In genomic region chr7:151168022-151168786, GRCh38 we compare ENCODE assay signal across 8 cellular contexts. TPM values are rescaled to one million over a fixed set of nuclear protein-coding genes. Genes with fewer than 3 reads are reported as not detected.
DNase-seq lines count a peak whose midpoint lies in the region; ATAC-seq, FAIRE-seq and TF ChIP-seq lines count a peak whose summit lies in the region.

No MANE protein-coding gene starts in this region.

- H3K36me3 ChIP-seq in KMS-11 (ENCODE audit: insufficient read depth) (no peaks in the 10 kb centered on the region), mucosa of rectum (ENCODE audit: control insufficient read depth in 2 of 2, insufficient read depth in 2 of 2, low read length in 2 of 2) (no peaks in the 10 kb centered on the region)

- H4K20me1 ChIP-seq in KMS-11 (ENCODE audit: insufficient read depth): no peaks in the 10 kb centered on the region

- no peak overlapping the region for H3K27ac Mint-ChIP-seq in activated CD4-positive, alpha-beta T cell treated with anti-CD3 and anti-CD28 coated beads, Interleukin-2, amount 10 ng/mL, durations not matched to agents 24 days and 14 days
- H3K27ac Mint-ChIP-seq in stimulated activated naive CD8-positive, alpha-beta T cell treated with anti-CD3 and anti-CD28 coated beads, Interleukin-15, amount 100 ng/mL, for 72 hours: no peak overlapping the region

- intact Hi-C loops in activated CD4-positive, alpha-beta T cell treated with anti-CD3 and anti-CD28 coated beads, Interleukin-2, amount 10 ng/mL, durations not matched to agents 24 days and 14 days (cut with micrococcal nuclease): loop anchor here (2.0 kb wide), 1 partner anchor 77 kb away; no protein-coding TSS in a partner anchor

- peak; percentile 90 for ATAC-seq in stimulated activated naive CD8-positive, alpha-beta T cell treated with anti-CD3 and anti-CD28 coated beads, Interleukin-15, amount 100 ng/mL, for 72 hours
- no peak for ATAC-seq in HG02763 (IDR thresholded peaks at IDR 0.05; ENCODE audit: unreplicated experiment)

- H3K4me3 Mint-ChIP-seq in activated CD4-positive, alpha-beta T cell treated with anti-CD3 and anti-CD28 coated beads, Interleukin-2, amount 10 ng/mL, durations not matched to agents 24 days and 14 days: peak overlapping the region; percentile 74
- peak overlapping the region; percentile 69 to 83 for H3K4me3 Mint-ChIP-seq in stimulated activated naive CD8-positive, alpha-beta T cell treated with anti-CD3 and anti-CD28 coated beads, Interleukin-15, amount 100 ng/mL, for 72 hours

- peak overlapping the region; percentile 44 for H3K4me2 ChIP-seq in KMS-11

- H3K4me3 ChIP-seq in KMS-11 (IDR thresholded peaks at IDR 0.05; ENCODE audit: insufficient read depth, low read depth, low read length) (no peak overlapping the region), mucosa of rectum (ENCODE audit: low read length in 2 of 2) (peak overlapping the region; percentile 13 to 48)

- H3K27ac ChIP-seq in KMS-11: no peak overlapping the region
- H3K27ac ChIP-seq in mucosa of rectum (ENCODE audit: low read depth in 2 of 2, low read length in 2 of 2): no peak overlapping the region

- no peaks in the 10 kb centered on the region for H3K9me3 ChIP-seq in mucosa of rectum (ENCODE audit: control insufficient read depth in 2 of 2, low read length in 2 of 2)

- peak; percentile 83 for TF ChIP-seq CTCF in KMS-11 (conservative IDR thresholded peaks at IDR 0.05; ENCODE audit: low read depth, low read length)

- H3K9ac ChIP-seq in KMS-11 (no peak overlapping the region), mucosa of rectum (ENCODE audit: low read depth in 1 of 2, low read length in 2 of 2) (peak overlapping the region in 1 of 2 donors; percentile 26)

- DNase-seq in GM18507 (ENCODE audit: extremely low spot score, insufficient read length, low read depth): peak; percentile 35
- DNase-seq in activated CD4-positive, alpha-beta T cell treated with anti-CD3 and anti-CD28 coated beads, Interleukin-2, amount 10 ng/mL, durations not matched to agents 24 days and 14 days: peak; percentile 89
- peak; percentile 77 for DNase-seq in ecto neural progenitor cell (ENCODE audit: low spot score)
- peak; percentile 68 to 72 for DNase-seq in stimulated activated naive CD8-positive, alpha-beta T cell treated with anti-CD3 and anti-CD28 coated beads, Interleukin-15, amount 100 ng/mL, for 72 hours
- no peak for DNase-seq in NCI-H128 (lab: John Stamatoyannopoulos, UW; ENCODE audit: unreplicated experiment)

- H3K79me2 ChIP-seq in KMS-11 (ENCODE audit: insufficient read depth, low read depth): no peaks in the 10 kb centered on the region

- H3K27me3 Mint-ChIP-seq in activated CD4-positive, alpha-beta T cell treated with anti-CD3 and anti-CD28 coated beads, Interleukin-2, amount 10 ng/mL, durations not matched to agents 24 days and 14 days: peaks cover 44% of the 10 kb centered on the region
- peaks cover 56% of the 10 kb centered on the region for H3K27me3 Mint-ChIP-seq in stimulated activated naive CD8-positive, alpha-beta T cell treated with anti-CD3 and anti-CD28 coated beads, Interleukin-15, amount 100 ng/mL, for 72 hours

- H3K4me1 ChIP-seq in KMS-11 (ENCODE audit: low read depth, poor library complexity, severe bottlenecking) (peaks cover 3% of the 10 kb centered on the region), mucosa of rectum (ENCODE audit: control insufficient read depth in 2 of 2, insufficient read depth in 2 of 2, low read length in 2 of 2) (peaks cover 3 to 14% of the 10 kb centered on the region in 2 donors)

- H2AFZ ChIP-seq in KMS-11 (ENCODE audit: low read depth): peak overlapping the region; percentile 62; the same call in 1 of the 2 replicates

- H3K27me3 ChIP-seq in KMS-11 (ENCODE audit: insufficient read depth, low read depth) (peaks cover 50% of the 10 kb centered on the region), mucosa of rectum (ENCODE audit: control insufficient read depth in 2 of 2, insufficient read depth in 2 of 2, low read length in 2 of 2) (peaks cover 49 to 60% of the 10 kb centered on the region in 2 donors)

- H3K4me1 Mint-ChIP-seq in activated CD4-positive, alpha-beta T cell treated with anti-CD3 and anti-CD28 coated beads, Interleukin-2, amount 10 ng/mL, durations not matched to agents 24 days and 14 days: peaks cover 12% of the 10 kb centered on the region
- H3K4me1 Mint-ChIP-seq in stimulated activated naive CD8-positive, alpha-beta T cell treated with anti-CD3 and anti-CD28 coated beads, Interleukin-15, amount 100 ng/mL, for 72 hours: peaks cover 16% of the 10 kb centered on the region

- FAIRE-seq in GM18507 (lab: Jason Lieb, UNC): no peak

- no peaks in the 10 kb centered on the region for H3K36me3 Mint-ChIP-seq in activated CD4-positive, alpha-beta T cell treated with anti-CD3 and anti-CD28 coated beads, Interleukin-2, amount 10 ng/mL, durations not matched to agents 24 days and 14 days (ENCODE audit: low read depth)

- no peaks in the 10 kb centered on the region for H3K9me3 Mint-ChIP-seq in activated CD4-positive, alpha-beta T cell treated with anti-CD3 and anti-CD28 coated beads, Interleukin-2, amount 10 ng/mL, durations not matched to agents 24 days and 14 days
- H3K9me3 Mint-ChIP-seq in stimulated activated naive CD8-positive, alpha-beta T cell treated with anti-CD3 and anti-CD28 coated beads, Interleukin-15, amount 100 ng/mL, for 72 hours: no peaks in the 10 kb centered on the region

RNA-seq across cellular contexts. Expression of gene GBX1, which starts 0.7 kb away (rescaled TPM):
- not detected in 2 replicates for total RNA-seq in activated CD4-positive, alpha-beta T cell treated with anti-CD3 and anti-CD28 coated beads, Interleukin-2, amount 10 ng/mL, durations not matched to agents 24 days and 14 days

RNA-seq across cellular contexts. Expression of gene ASB10, which starts 18.8 kb away (rescaled TPM):
- total RNA-seq in activated CD4-positive, alpha-beta T cell treated with anti-CD3 and anti-CD28 coated beads, Interleukin-2, amount 10 ng/mL, durations not matched to agents 24 days and 14 days: not detected in 2 replicates

RNA-seq across cellular contexts. Expression of gene H2BK1, which starts 42.1 kb away (rescaled TPM):
- 0.83 TPM in 1 of 2 replicates, not detected in the other for total RNA-seq in activated CD4-positive, alpha-beta T cell treated with anti-CD3 and anti-CD28 coated beads, Interleukin-2, amount 10 ng/mL, durations not matched to agents 24 days and 14 days

RNA-seq across cellular contexts. Expression of gene ABCF2, which starts 58.8 kb away (rescaled TPM):
- 84.6 and 90.3 TPM in 2 replicates for total RNA-seq in activated CD4-positive, alpha-beta T cell treated with anti-CD3 and anti-CD28 coated beads, Interleukin-2, amount 10 ng/mL, durations not matched to agents 24 days and 14 days
